ENCODE assay signal across 1 cellular context in genomic region chr14:31095817-31096216, GRCh38.
A peak's percentile ranks its signal among the peaks of the same experiment; 100 is the strongest.
TF ChIP-seq lines count a peak whose summit lies in the region.

No MANE protein-coding gene starts in this region.

TF ChIP-seq in HepG2, 621 proteins besides CTCF, POLR2A, EP300 and RAD21:
- TF ChIP-seq ZNF501 (CRISPR knock-in tag; IDR thresholded peaks at IDR 0.05): peak; percentile 25; the same call in 1 of the 2 replicates
- TF ChIP-seq ZMYM4 (CRISPR knock-in tag; IDR thresholded peaks at IDR 0.05): 0 out of 2 replicates have a peak, but pooled peaks have one; percentile 6
- TF ChIP-seq ZNF446 (CRISPR knock-in tag; IDR thresholded peaks at IDR 0.05): peak; percentile 45; the same call in 1 of the 2 replicates
- TF ChIP-seq ARID4A (CRISPR knock-in tag; IDR thresholded peaks at IDR 0.05; ENCODE audit: borderline replicate concordance): 0 out of 2 replicates have a peak, but pooled peaks have one; percentile 18
- 0 out of 2 replicates have a peak, but pooled peaks have one; percentile 48 for TF ChIP-seq NCOA1 (CRISPR knock-in tag; IDR thresholded peaks at IDR 0.05)
- TF ChIP-seq POGZ (CRISPR knock-in tag; IDR thresholded peaks at IDR 0.05): 0 out of 2 replicates have a peak, but pooled peaks have one; percentile 5
- 0 out of 2 replicates have a peak, but pooled peaks have one; percentile 72 for TF ChIP-seq FOXO4 (CRISPR knock-in tag; conservative IDR thresholded peaks at IDR 0.05)
- TF ChIP-seq ZNF615 (CRISPR knock-in tag; IDR thresholded peaks at IDR 0.05; ENCODE audit: borderline replicate concordance): 0 out of 2 replicates have a peak, but pooled peaks have one; percentile 56
- peak; percentile 59; the same call in 1 of the 2 replicates for TF ChIP-seq ZNF709 (CRISPR knock-in tag; IDR thresholded peaks at IDR 0.05)
- TF ChIP-seq SAFB2 (CRISPR knock-in tag; IDR thresholded peaks at IDR 0.05; ENCODE audit: borderline replicate concordance, low read depth): 0 out of 2 replicates have a peak, but pooled peaks have one; percentile 16
- TF ChIP-seq MTERF4 (CRISPR knock-in tag; IDR thresholded peaks at IDR 0.05): 0 out of 2 replicates have a peak, but pooled peaks have one; percentile 42
